In genomic region chr3:69118555-69118954, GRCh38 we compare ENCODE assay signal across 30 cellular contexts. TPM values are rescaled to one million over a fixed set of nuclear protein-coding genes. Genes with fewer than 3 reads are reported as not detected.
"Had no signal": no experiment of that assay in that cellular context is flagged by ENCODE, and none has a peak within 500 bp of the region (broad histone marks: within the 10 kb centered on the region; RNA-seq: fewer than 3 reads in every experiment).

No MANE protein-coding gene starts in this region.

- H3K27me3 ChIP-seq: ascending aorta, breast epithelium, cardiac muscle cell, colonic mucosa had no signal

- H3K9me3 ChIP-seq: ascending aorta, breast epithelium, colonic mucosa had no signal

- H3K4me3 ChIP-seq: ascending aorta, breast epithelium, cardiac muscle cell, colonic mucosa had no signal

- ATAC-seq: activated CD4-positive, alpha-beta T cell treated with anti-CD3 and anti-CD28 coated beads for 36 hours; activated naive CD4-positive, alpha-beta T cell treated with anti-CD3 and anti-CD28 coated beads, Interleukin-2, amount 50 U/mL, for 72 hours; activated T-cell treated with anti-CD3 and anti-CD28 coated beads, Interleukin-2, amount 50 U/mL, for 72 hours; esophagus mucosa had no signal

- FAIRE-seq: frontal cortex had no signal

- H3K4me1 ChIP-seq: ascending aorta, colonic mucosa had no signal

- DNase-seq: activated CD4-positive, alpha-beta memory T cell treated with anti-CD3 and anti-CD28 coated beads for 36 hours; activated CD4-positive, alpha-beta T cell treated with anti-CD3 and anti-CD28 coated beads for 36 hours; activated CD4-positive, alpha-beta T cell treated with anti-CD3 and anti-CD28 coated beads, Interleukin-2, amount 10 ng/mL, durations not matched to agents 24 days and 14 days; activated CD4-positive, CD25-positive, alpha-beta regulatory T cell; activated CD4-positive, CD25-positive, alpha-beta regulatory T cell treated with anti-CD3 and anti-CD28 coated beads, Interleukin-2, amount 50 U/mL, for 72 hours; activated CD8-positive, alpha-beta memory T cell treated with anti-CD3 and anti-CD28 coated beads, Interleukin-2, amount 50 U/mL, for 48 hours; activated gamma-delta T cell; activated naive CD4-positive, alpha-beta T cell; activated naive CD4-positive, alpha-beta T cell treated with anti-CD3 and anti-CD28 coated beads, Interleukin-2, amount 10 ng/mL, durations not matched to agents 7 days and 5 days; activated naive CD8-positive, alpha-beta T cell treated with anti-CD3 and anti-CD28 coated beads, Interleukin-2, amount 10 ng/mL, durations not matched to agents 7 days and 5 days; activated T-cell treated with anti-CD3 and anti-CD28 coated beads for 4 hours; activated T-cell treated with anti-CD3 and anti-CD28 coated beads, Interleukin-2, amount 50 U/mL, for 24 hours; activated T-cell treated with anti-CD3 and anti-CD28 coated beads, Interleukin-2, amount 50 U/mL, for 72 hours; central memory CD4-positive, alpha-beta T cell; cerebellar nuclear complex; colonic mucosa; effector memory CD4-positive, alpha-beta T cell; endodermal cell; foreskin fibroblast; glutamatergic neuron; T-helper 2 cell had no signal

- H3K36me3 ChIP-seq: ascending aorta, breast epithelium, cardiac muscle cell, colonic mucosa had no signal

- H3K27ac ChIP-seq: ascending aorta, breast epithelium, cardiac muscle cell, colonic mucosa had no signal

RNA-seq across cellular contexts. Expression of gene LMOD3, which starts 3.8 kb away (rescaled TPM):
- total RNA-seq: activated CD4-positive, alpha-beta memory T cell treated with anti-CD3 and anti-CD28 coated beads for 36 hours; activated CD4-positive, alpha-beta T cell treated with anti-CD3 and anti-CD28 coated beads for 36 hours; activated CD4-positive, alpha-beta T cell treated with anti-CD3 and anti-CD28 coated beads, Interleukin-2, amount 10 ng/mL, durations not matched to agents 24 days and 14 days; activated naive CD4-positive, alpha-beta T cell treated with anti-CD3 and anti-CD28 coated beads, Interleukin-2, amount 50 U/mL, for 72 hours; activated naive CD8-positive, alpha-beta T cell treated with anti-CD3 and anti-CD28 coated beads, Interleukin-2, amount 10 ng/mL, durations not matched to agents 7 days and 5 days; activated T-cell treated with anti-CD3 and anti-CD28 coated beads, Interleukin-2, amount 50 U/mL, for 72 hours; ascending aorta; breast epithelium; dermis microvascular lymphatic vessel endothelial cell; endodermal cell; epithelial cell of proximal tubule; esophagus mucosa; T-helper 1 cell treated with Interleukin-12 subunit alpha and Interleukin-12 subunit beta and Interleukin-4 antibody, amounts not matched to agents 30 ng/mL and 1 ng/mL, for 36 hours had no signal
